ENCODE assay signal across 1 cellular context in the genomic region with DNA sequence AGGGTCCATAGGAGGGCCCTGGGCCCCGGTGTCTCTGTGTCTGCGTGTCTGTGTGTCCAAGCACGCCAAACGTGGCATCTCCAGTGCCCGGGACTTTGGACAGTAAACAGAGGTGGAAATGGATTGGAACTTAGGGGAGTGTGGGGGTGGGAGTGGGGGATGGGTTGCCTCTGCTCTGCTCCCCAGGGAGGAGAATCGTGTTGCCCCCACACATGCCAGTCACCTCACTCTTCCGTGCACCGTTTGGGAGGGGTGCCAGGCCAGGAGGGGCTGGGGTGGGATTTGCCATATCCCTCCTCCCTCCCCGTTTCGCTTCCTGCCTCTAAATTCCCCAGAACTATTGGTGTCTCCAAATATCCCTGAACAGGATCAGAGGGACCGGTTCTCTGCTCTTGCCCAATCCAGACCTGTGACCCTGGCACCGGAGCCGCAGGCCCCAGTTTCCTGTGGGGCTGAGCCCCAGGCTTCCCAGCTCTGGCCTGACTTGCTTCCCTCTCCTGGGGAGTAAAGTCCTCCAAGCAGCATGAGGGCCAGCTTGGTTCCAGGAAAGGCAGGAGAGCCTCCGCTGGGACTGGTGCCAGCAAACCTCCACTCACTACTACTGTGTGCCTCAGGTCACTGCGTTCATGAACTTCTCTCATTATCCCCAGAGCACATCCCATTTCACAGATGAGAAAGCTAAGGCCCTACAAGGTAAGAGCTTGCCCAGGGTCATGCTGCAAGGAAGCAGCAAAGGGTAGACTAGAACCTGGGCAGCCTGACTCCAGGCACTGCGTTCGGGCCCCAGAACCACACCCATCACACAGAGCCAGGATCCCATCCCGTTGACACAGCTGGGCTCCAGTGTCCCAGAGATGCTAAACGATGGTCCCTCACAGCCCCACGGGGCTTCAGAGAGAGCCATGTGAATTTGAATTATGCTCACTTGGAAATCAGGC.
TF ChIP-seq lines count a peak whose summit lies in the region.

A gene with protein sequence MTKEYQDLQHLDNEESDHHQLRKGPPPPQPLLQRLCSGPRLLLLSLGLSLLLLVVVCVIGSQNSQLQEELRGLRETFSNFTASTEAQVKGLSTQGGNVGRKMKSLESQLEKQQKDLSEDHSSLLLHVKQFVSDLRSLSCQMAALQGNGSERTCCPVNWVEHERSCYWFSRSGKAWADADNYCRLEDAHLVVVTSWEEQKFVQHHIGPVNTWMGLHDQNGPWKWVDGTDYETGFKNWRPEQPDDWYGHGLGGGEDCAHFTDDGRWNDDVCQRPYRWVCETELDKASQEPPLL (minus strand): TSS at position 54 of the 938 bp plus-strand sequence. CDS start 807 bp downstream, outside the sequence.

TF ChIP-seq in A549, 52 proteins besides CTCF, POLR2A, EP300 and RAD21:
- TF ChIP-seq HDAC2 (IDR thresholded peaks at IDR 0.05) (no peak), KDM1A (IDR thresholded peaks at IDR 0.05; ENCODE audit: low read depth) (peak; percentile 61; the same call in 1 of the 2 replicates)
